Comparison of ENCODE assay signal across 1 cellular context in the genomic region with DNA sequence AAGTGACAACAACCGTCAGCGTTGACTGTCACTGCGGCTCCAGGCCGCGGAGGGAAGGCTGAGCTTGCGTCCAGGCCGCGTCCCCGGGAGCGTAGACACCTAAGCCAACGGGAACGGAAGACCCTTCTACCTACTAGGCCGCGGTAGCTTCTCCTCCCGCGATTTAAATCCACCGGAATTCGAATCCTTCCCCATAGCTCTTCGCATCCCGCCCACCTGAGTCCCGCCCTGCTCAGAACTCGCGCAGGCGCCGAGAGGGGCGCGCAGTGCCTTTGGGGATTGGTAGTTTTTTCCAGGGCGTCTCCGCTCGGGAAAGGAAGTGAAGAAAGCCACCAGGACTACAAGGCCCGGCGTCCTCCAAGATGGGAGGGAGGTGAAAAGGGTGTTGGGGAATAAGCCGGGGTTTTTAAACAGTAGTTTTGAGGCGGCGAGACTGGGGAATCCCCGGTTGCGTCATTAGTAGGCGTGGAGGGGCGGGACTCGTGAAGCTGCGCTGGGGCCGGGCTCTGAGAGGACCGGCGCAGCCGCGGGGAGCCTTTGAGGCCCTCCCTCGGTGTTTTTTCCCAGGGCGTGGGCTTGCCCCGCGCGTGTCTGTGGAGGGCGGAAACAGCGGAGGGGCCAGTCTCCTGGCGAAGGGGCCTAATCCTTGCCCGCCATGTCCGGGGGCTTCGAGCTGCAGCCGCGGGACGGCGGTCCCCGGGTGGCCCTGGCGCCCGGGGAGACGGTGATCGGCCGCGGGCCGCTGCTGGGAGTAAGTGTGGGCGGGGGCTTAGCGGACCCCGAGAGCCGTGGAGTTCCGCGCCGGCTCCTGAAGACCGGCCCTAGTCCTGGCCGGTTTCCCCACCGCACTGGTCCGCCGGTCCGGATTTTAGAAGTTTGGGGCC.
TF ChIP-seq lines count a peak whose summit lies in the region.

APLF (plus strand) TSS at position 509 of the 884 bp plus-strand sequence; CDS start at position 656, 147 bp downstream.
A gene with protein sequence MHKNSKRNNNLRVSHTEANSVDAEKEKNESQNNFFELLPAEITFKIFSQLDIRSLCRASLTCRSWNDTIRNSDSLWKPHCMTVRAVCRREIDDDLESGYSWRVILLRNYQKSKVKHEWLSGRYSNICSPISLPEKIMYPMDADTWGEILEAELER (minus strand): TSS at position 218 of the 884 bp plus-strand sequence. CDS start 2,149 bp downstream, outside the sequence.

TF ChIP-seq in K562, 482 proteins besides CTCF, POLR2A, EP300 and RAD21 (continued from another document and continues in another):
- TF ChIP-seq, protein P1, sequence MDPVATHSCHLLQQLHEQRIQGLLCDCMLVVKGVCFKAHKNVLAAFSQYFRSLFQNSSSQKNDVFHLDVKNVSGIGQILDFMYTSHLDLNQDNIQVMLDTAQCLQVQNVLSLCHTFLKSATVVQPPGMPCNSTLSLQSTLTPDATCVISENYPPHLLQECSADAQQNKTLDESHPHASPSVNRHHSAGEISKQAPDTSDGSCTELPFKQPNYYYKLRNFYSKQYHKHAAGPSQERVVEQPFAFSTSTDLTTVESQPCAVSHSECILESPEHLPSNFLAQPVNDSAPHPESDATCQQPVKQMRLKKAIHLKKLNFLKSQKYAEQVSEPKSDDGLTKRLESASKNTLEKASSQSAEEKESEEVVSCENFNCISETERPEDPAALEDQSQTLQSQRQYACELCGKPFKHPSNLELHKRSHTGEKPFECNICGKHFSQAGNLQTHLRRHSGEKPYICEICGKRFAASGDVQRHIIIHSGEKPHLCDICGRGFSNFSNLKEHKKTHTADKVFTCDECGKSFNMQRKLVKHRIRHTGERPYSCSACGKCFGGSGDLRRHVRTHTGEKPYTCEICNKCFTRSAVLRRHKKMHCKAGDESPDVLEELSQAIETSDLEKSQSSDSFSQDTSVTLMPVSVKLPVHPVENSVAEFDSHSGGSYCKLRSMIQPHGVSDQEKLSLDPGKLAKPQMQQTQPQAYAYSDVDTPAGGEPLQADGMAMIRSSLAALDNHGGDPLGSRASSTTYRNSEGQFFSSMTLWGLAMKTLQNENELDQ (CRISPR knock-in tag; IDR thresholded peaks at IDR 0.05; ENCODE audit: borderline replicate concordance), result no peak
- TF ChIP-seq SAP30 (IDR thresholded peaks at IDR 0.05; ENCODE audit: borderline replicate concordance, insufficient read depth, low read depth, low read length, poor library complexity, severe bottlenecking), result peak; percentile 93
- TF ChIP-seq CREB1 (IDR thresholded peaks at IDR 0.05), result peak; percentile 81
- peak; percentile 68 for TF ChIP-seq CREB1 (CRISPR knock-in tag; IDR thresholded peaks at IDR 0.05)
- no peak for TF ChIP-seq HNRNPH1 (optimal IDR thresholded peaks at IDR 0.05; ENCODE audit: low read depth, low read length)
- no peak for TF ChIP-seq WHSC1 (IDR thresholded peaks at IDR 0.05; ENCODE audit: low read length)
- peak; percentile 74 for TF ChIP-seq GABPA (tag; conservative IDR thresholded peaks at IDR 0.05; ENCODE audit: low read depth)
- no peak for TF ChIP-seq XRCC4 (IDR thresholded peaks at IDR 0.05; ENCODE audit: extremely low read depth, insufficient read depth, insufficient read length)
- TF ChIP-seq FUS (optimal IDR thresholded peaks at IDR 0.05; ENCODE audit: low read depth, low read length), result no peak
- TF ChIP-seq, protein P2, sequence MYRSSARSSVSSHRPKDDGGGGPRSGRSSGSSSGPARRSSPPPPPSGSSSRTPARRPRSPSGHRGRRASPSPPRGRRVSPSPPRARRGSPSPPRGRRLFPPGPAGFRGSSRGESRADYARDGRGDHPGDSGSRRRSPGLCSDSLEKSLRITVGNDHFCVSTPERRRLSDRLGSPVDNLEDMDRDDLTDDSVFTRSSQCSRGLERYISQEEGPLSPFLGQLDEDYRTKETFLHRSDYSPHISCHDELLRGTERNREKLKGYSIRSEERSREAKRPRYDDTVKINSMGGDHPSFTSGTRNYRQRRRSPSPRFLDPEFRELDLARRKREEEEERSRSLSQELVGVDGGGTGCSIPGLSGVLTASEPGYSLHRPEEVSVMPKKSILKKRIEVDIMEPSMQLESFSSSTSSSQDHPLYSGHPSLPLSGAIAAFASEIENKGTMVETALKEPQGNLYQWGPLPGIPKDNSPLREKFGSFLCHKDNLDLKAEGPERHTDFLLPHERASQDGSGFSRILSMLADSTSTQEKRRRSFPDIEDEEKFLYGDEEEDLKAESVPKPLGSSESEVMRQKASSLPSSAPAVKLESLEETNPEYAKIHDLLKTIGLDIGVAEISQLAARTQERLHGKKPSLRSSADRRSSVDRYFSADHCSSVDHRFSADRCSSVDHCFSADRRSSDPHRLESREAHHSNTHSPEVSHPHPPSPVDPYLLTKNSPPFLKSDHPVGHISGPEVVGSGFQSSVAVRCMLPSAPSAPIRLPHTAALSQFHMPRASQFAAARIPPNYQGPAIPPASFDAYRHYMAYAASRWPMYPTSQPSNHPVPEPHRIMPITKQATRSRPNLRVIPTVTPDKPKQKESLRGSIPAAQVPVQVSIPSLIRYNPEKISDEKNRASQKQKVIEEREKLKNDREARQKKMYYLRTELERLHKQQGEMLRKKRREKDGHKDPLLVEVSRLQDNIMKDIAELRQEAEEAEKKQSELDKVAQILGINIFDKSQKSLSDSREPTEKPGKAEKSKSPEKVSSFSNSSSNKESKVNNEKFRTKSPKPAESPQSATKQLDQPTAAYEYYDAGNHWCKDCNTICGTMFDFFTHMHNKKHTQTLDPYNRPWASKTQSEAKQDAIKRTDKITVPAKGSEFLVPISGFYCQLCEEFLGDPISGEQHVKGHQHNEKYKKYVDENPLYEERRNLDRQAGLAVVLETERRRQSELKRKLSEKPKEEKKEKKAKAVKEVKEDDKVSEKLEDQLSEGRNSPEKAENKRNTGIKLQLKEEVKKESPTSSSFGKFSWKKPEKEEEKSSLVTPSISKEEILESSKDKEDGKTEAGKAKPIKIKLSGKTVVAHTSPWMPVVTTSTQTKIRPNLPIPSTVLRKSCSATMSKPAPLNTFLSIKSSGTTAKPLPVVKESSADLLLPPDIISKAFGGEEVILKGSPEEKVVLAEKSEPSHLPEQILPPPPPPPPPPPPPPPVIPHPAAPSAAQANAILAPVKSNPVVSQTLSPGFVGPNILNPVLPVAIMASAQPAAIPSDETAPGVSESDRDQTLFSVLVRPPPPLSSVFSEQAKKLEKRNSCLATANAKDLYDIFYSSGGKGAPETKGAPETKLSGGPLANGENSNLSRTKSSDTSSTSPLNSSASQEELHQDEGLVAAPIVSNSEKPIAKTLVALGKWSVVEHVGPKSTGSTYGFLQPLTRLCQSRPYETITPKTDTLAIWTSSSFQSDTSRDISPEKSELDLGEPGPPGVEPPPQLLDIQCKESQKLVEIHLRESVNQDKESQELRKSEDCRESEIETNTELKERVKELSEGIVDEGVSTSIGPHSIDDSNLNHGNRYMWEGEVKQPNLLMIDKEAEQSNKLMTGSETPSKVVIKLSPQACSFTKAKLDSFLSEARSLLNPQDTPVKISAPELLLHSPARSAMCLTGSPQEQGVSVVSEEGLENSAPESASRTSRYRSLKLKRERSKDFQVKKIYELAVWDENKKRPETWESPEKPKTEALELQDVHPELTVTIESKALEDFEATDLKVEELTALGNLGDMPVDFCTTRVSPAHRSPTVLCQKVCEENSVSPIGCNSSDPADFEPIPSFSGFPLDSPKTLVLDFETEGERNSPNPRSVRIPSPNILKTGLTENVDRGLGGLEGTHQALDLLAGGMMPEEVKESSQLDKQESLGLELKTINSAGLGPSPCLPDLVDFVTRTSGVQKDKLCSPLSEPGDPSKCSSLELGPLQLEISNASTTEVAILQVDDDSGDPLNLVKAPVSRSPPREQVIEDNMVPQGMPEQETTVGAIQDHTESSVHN (IDR thresholded peaks at IDR 0.05; ENCODE audit: borderline replicate concordance in 1 of 2, low read depth in 1 of 2), result no peak
- no peak for TF ChIP-seq ZBTB43 (CRISPR knock-in tag; IDR thresholded peaks at IDR 0.05)
- TF ChIP-seq CBFA2T3 (IDR thresholded peaks at IDR 0.05), result no peak
- no peak for TF ChIP-seq SNRNP70 (optimal IDR thresholded peaks at IDR 0.05; ENCODE audit: low read depth, low read length)
- TF ChIP-seq HDGF (IDR thresholded peaks at IDR 0.05), result no peak
- TF ChIP-seq SMARCA4 (IDR thresholded peaks at IDR 0.05), result peak; percentile 41
- TF ChIP-seq MBD1 (CRISPR knock-in tag; IDR thresholded peaks at IDR 0.05), result no peak
- TF ChIP-seq, protein P3, sequence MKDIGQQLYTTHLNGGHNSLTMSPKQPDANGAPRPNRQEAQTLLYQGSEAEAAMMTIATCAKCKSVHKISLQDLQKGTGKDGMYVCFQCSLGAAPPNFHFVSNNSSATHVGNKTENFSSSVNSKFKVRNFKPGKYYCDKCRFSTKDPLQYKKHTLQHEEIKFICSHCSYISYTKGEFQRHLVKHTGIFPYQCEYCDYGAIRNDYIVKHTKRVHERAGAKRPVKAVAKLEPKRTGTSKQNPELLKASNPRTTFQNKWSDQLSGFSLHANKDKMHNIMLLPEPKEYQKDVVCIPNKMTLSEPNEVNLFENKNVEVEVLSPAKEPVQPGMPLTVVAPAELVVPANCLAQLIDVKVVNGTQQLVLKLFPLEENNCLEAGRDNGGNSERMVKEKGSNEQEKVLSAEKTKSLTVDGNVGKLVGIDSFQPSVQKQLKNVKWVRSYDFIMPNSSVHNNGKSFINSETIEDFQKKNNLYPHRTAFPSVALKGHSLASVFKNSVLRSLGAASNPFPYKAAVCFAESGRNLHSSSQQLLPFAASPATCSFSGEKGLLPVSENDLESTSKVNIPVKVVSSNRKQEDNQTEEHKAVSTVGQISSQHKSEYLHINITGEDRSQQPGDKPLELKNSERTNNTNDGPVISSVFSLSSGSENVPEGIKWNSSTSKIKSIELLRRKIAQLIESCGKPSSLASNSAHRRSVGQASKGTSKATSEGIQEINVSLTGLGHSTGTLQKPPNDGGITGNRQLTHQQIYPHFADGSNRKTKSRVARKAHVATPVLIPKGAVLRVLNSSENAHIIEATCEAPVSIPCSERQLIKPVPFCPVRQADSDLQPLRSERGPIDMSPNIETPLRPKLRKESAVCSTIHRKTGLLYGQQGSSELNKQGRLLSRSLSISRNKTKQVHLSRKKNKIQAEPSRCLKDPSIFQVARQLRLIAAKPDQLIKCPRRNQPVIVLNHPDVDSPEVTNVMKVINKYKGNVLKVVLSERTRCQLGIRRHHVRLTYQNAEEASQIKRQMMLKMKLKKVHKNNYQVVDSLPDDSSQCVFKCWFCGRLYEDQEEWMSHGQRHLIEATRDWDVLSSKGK (CRISPR knock-in tag; IDR thresholded peaks at IDR 0.05), result no peak
- no peak for TF ChIP-seq FOXJ2 (tag; IDR thresholded peaks at IDR 0.05)
- no peak for TF ChIP-seq ZNF609 (CRISPR knock-in tag; IDR thresholded peaks at IDR 0.05; ENCODE audit: borderline replicate concordance)
- TF ChIP-seq ZBTB17 (CRISPR knock-in tag; IDR thresholded peaks at IDR 0.05), result no peak
- peak; percentile 27; the same call in 1 of the 2 replicates for TF ChIP-seq MTA2 (IDR thresholded peaks at IDR 0.05; ENCODE audit: low read depth)
- peak; percentile 97 for TF ChIP-seq ZFX (CRISPR knock-in tag; IDR thresholded peaks at IDR 0.05)
- TF ChIP-seq PKNOX1 (IDR thresholded peaks at IDR 0.05), result peak; percentile 60
